Comparison of ENCODE assay signal across 1 cellular context in genomic region chr6:46733410-46733809, GRCh38.
TF ChIP-seq lines count a peak whose summit lies in the region.

No MANE protein-coding gene starts in this region.

TF ChIP-seq in WTC11, 78 proteins besides CTCF, POLR2A, EP300 and RAD21 (continued from another document):
- no peak for TF ChIP-seq SMAD3 (CRISPR knock-in tag; IDR thresholded peaks at IDR 0.05; ENCODE audit: borderline replicate concordance)
- TF ChIP-seq CBFB (CRISPR knock-in tag; IDR thresholded peaks at IDR 0.05; ENCODE audit: low read depth), result no peak
- no peak for TF ChIP-seq IRF1 (CRISPR knock-in tag; IDR thresholded peaks at IDR 0.05)
- TF ChIP-seq GABPB1 (CRISPR knock-in tag; IDR thresholded peaks at IDR 0.05), result no peak
- TF ChIP-seq ZNF416 (CRISPR knock-in tag; IDR thresholded peaks at IDR 0.05), result no peak
